Comparison of ENCODE assay signal across 1 cellular context in the genomic region with DNA sequence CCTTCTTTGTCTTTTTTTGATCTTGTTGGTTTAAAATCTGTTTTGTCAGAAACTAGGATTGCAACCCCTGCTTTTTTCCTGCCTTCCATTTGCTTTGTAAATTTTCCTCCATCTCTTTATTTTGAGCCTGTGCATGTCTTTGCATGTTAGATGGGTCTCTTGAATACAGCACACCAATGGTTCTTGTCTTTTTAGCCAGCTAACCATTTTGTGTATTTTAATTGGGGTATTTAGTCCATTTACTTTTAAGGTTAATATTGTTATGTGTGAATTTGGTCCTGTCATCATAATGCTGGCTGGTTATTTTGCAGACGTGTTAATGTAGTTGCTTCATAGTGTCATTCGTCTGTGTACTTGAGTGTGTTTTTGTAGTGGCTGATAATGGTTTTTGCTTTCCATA.
TF ChIP-seq lines count a peak whose summit lies in the region.

No MANE protein-coding gene starts in this region.

TF ChIP-seq in SK-N-SH, 30 proteins besides CTCF, POLR2A, EP300 and RAD21:
- TF ChIP-seq MXI1 (IDR thresholded peaks at IDR 0.05; ENCODE audit: low read depth, low read length) = no peak
- no peak for TF ChIP-seq TEAD4 (IDR thresholded peaks at IDR 0.05; ENCODE audit: borderline replicate concordance, insufficient read depth)
- no peak for TF ChIP-seq EZH2phosphoT487 (IDR thresholded peaks at IDR 0.05; ENCODE audit: borderline replicate concordance, low read depth)
- no peak for TF ChIP-seq ZBTB33 (IDR thresholded peaks at IDR 0.05; ENCODE audit: borderline replicate concordance, low read depth)
- TF ChIP-seq GATA2 (CRISPR knock-in tag; IDR thresholded peaks at IDR 0.05) = no peak
- no peak for TF ChIP-seq YY1 (IDR thresholded peaks at IDR 0.05; ENCODE audit: low read depth)
- TF ChIP-seq RFX5 (IDR thresholded peaks at IDR 0.05; ENCODE audit: low read length) = no peak
- no peak for TF ChIP-seq SMC3 (IDR thresholded peaks at IDR 0.05; ENCODE audit: low read depth, low read length)
